8 cellular contexts compared by ENCODE assay signal in the genomic region with DNA sequence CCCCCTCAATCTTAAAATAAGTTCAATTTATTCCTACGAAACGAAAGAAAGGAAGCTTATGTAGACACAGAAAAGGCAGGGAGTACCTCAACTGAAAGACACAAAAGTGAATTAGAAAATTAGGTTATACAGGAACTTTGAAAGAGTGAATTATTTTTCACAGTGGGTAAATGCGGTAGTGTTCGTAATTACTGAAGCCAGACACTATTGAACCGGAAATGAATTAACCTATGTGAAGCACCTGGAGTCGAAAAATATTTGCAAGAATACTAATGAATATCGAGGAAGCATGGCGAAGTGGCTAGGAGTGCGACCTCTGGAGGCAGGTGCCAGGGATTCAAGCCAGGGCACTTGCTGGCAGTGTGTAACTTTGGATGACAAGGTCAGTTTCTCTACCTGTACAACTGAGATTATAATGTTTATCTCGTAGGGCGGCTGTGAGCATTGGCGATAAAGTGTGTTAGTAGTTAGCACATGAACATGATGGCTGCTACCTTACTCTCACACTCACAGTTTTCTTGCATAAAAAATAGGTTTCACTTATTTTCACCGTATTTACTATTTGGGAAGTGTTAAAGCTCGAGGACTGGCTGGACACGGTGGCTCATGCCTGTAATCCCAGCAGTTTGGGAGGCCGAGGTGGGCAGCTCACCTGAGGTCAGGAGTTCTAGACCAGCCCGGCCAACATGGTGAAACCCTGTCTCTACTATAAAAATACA. TPM values are rescaled to one million over a fixed set of nuclear protein-coding genes. Genes with fewer than 3 reads are reported as not detected.
DNase-seq lines count a peak whose midpoint lies in the region; ATAC-seq lines count a peak whose summit lies in the region.

No MANE protein-coding gene starts in this region.

- ATAC-seq in GM19043 (IDR thresholded peaks at IDR 0.05; ENCODE audit: low read depth, unreplicated experiment) (peak; percentile 82), HG03196 (IDR thresholded peaks at IDR 0.05; ENCODE audit: unreplicated experiment) (peak; percentile 94)

- no peak overlapping the region for H4K8ac ChIP-seq in mesenchymal stem cell (ENCODE audit: low read length)

- H3K4me3 Mint-ChIP-seq in activated CD4-positive, alpha-beta memory T cell treated with anti-CD3 and anti-CD28 coated beads for 36 hours, result no peak overlapping the region

- no peaks in the 10 kb centered on the region for H3K9me3 ChIP-seq in effector memory CD4-positive, alpha-beta T cell (ENCODE audit: control insufficient read depth, low read length)
- no peaks in the 10 kb centered on the region for H3K9me3 ChIP-seq in mesenchymal stem cell (ENCODE audit: control insufficient read depth, low read length)

- peak overlapping the region; percentile 86 for H3K9ac ChIP-seq in mesenchymal stem cell (ENCODE audit: low read length)

- H3K23ac ChIP-seq in mesenchymal stem cell (ENCODE audit: low read length in 2 of 2), result no peak overlapping the region

- no peak overlapping the region for H2AFZ ChIP-seq in mesenchymal stem cell (ENCODE audit: low read depth, low read length)

- H3K79me1 ChIP-seq in mesenchymal stem cell (replicated peaks; ENCODE audit: low read length, poor library complexity, severe bottlenecking), result peaks cover 4% of the 10 kb centered on the region

- no peak overlapping the region for H4K91ac ChIP-seq in mesenchymal stem cell (ENCODE audit: low read length)

- DNase-seq in C1 segment of cervical spinal cord (lab: John Stamatoyannopoulos, UW), result peak in 9 of 14 donors; percentile 9 to 57 (median 21)
- peak; percentile 56 to 85 for DNase-seq in NCI-H526 (lab: John Stamatoyannopoulos, UW)
- peak; percentile 84 for DNase-seq in activated CD4-positive, alpha-beta memory T cell treated with anti-CD3 and anti-CD28 coated beads for 36 hours
- DNase-seq in effector memory CD4-positive, alpha-beta T cell, result peak; percentile 40 to 59 (median 55)
- peak; percentile 74 for DNase-seq in mesenchymal stem cell
- peak; percentile 36 to 47 for DNase-seq in stimulated activated CD8-positive, alpha-beta memory T cell treated with anti-CD3 and anti-CD28 coated beads, Interleukin-7, amount 100 ng/mL, for 1 hour (ENCODE audit: low read depth in 2 of 2)

- H3K4ac ChIP-seq in mesenchymal stem cell (ENCODE audit: low read depth in 1 of 2, low read length in 2 of 2), result no peak overlapping the region

- intact Hi-C loops in activated CD4-positive, alpha-beta memory T cell treated with anti-CD3 and anti-CD28 coated beads for 36 hours (cut with micrococcal nuclease), result loop anchor here (1.0 kb wide), 4 partner anchors 15 to 269 kb away; a partner anchor contains a TSS

- no peak overlapping the region for H3K4me3 ChIP-seq in effector memory CD4-positive, alpha-beta T cell (ENCODE audit: insufficient read depth, low read depth, low read length, poor library complexity, severe bottlenecking)
- peak overlapping the region; percentile 87 to 95 for H3K4me3 ChIP-seq in mesenchymal stem cell (ENCODE audit: insufficient read depth in 1 of 2, low read depth in 1 of 2, low read length in 2 of 2)

- no peak overlapping the region for H2AK5ac ChIP-seq in mesenchymal stem cell (ENCODE audit: low read length, severe bottlenecking)

- no peak overlapping the region for H3K27ac Mint-ChIP-seq in activated CD4-positive, alpha-beta memory T cell treated with anti-CD3 and anti-CD28 coated beads for 36 hours

- peaks cover 10% of the 10 kb centered on the region for H3K36me3 Mint-ChIP-seq in activated CD4-positive, alpha-beta memory T cell treated with anti-CD3 and anti-CD28 coated beads for 36 hours

- no peak overlapping the region for H3K14ac ChIP-seq in mesenchymal stem cell (ENCODE audit: low read length in 2 of 2)

- no peak overlapping the region for H2BK15ac ChIP-seq in mesenchymal stem cell (ENCODE audit: low read depth, poor library complexity, severe bottlenecking)

- POLR2A ChIA-PET in activated CD4-positive, alpha-beta memory T cell treated with anti-CD3 and anti-CD28 coated beads for 36 hours (lab: Charles Lee), result interaction anchor here (1.0 to 4.4 kb wide), 4 partner anchors 9 to 36 kb away, joined by 4 to 76 read pairs (median 8); a partner anchor contains a TSS

- peak overlapping the region; percentile 60 for H3K27ac ChIP-seq in effector memory CD4-positive, alpha-beta T cell (ENCODE audit: insufficient read depth, low read length, poor library complexity, severe bottlenecking)
- H3K27ac ChIP-seq in mesenchymal stem cell (ENCODE audit: low read length, poor library complexity, severe bottlenecking), result no peak overlapping the region

- peaks cover 19% of the 10 kb centered on the region for H3K4me1 Mint-ChIP-seq in activated CD4-positive, alpha-beta memory T cell treated with anti-CD3 and anti-CD28 coated beads for 36 hours (ENCODE audit: low read depth)

- no peak overlapping the region for H3K18ac ChIP-seq in mesenchymal stem cell (ENCODE audit: low read depth in 1 of 2, low read length in 2 of 2)

- no peaks in the 10 kb centered on the region for H3K27me3 ChIP-seq in effector memory CD4-positive, alpha-beta T cell (replicated peaks; ENCODE audit: control insufficient read depth, insufficient read depth, low read length, poor library complexity, severe bottlenecking)
- no peaks in the 10 kb centered on the region for H3K27me3 ChIP-seq in mesenchymal stem cell (ENCODE audit: control insufficient read depth in 1 of 2, insufficient read depth in 1 of 2, low read length in 2 of 2)

- no peaks in the 10 kb centered on the region for H3K9me3 Mint-ChIP-seq in activated CD4-positive, alpha-beta memory T cell treated with anti-CD3 and anti-CD28 coated beads for 36 hours

- no peaks in the 10 kb centered on the region for H3K27me3 Mint-ChIP-seq in activated CD4-positive, alpha-beta memory T cell treated with anti-CD3 and anti-CD28 coated beads for 36 hours

- no peak overlapping the region for H2BK120ac ChIP-seq in mesenchymal stem cell (ENCODE audit: low read depth, low read length)

- H3K36me3 ChIP-seq in effector memory CD4-positive, alpha-beta T cell (ENCODE audit: control insufficient read depth, insufficient read depth, low read length), result peaks cover 7% of the 10 kb centered on the region
- H3K36me3 ChIP-seq in mesenchymal stem cell (ENCODE audit: control insufficient read depth in 1 of 2, insufficient read depth in 2 of 2, low read depth in 1 of 2, low read length in 2 of 2), result no peaks in the 10 kb centered on the region

- 25% methylated on average over 13 of the region's 17 CpGs for WGBS in mesenchymal stem cell

- CTCF ChIA-PET in activated CD4-positive, alpha-beta memory T cell treated with anti-CD3 and anti-CD28 coated beads for 36 hours (lab: Charles Lee), result interaction anchor here (0.7 to 3.2 kb wide), 24 partner anchors 10 to 519 kb away, joined by 3 to 39 read pairs (median 6); a partner anchor contains a TSS

- peak overlapping the region; percentile 95 for H3K4me2 ChIP-seq in mesenchymal stem cell (ENCODE audit: low read length, poor library complexity, severe bottlenecking)

- H2BK5ac ChIP-seq in mesenchymal stem cell (ENCODE audit: low read depth, low read length, poor library complexity, severe bottlenecking), result no peak overlapping the region

- H2BK12ac ChIP-seq in mesenchymal stem cell (ENCODE audit: low read length in 2 of 2), result no peak overlapping the region

- H3K4me1 ChIP-seq in effector memory CD4-positive, alpha-beta T cell (ENCODE audit: control insufficient read depth, insufficient read depth, low read length, poor library complexity, severe bottlenecking), result no peaks in the 10 kb centered on the region
- no peaks in the 10 kb centered on the region for H3K4me1 ChIP-seq in mesenchymal stem cell (ENCODE audit: control insufficient read depth, insufficient read depth, low read depth, low read length)

RNA-seq across cellular contexts. Expression of a gene that starts 0.5 kb away (rescaled TPM):
- total RNA-seq in activated CD4-positive, alpha-beta memory T cell treated with anti-CD3 and anti-CD28 coated beads for 36 hours, result 1 to 10 TPM; 4.5 to 5.2 TPM
- polyA plus RNA-seq in mesenchymal stem cell (2013, experiment 1 of 2), result 10.4 TPM
- polyA plus RNA-seq in mesenchymal stem cell (2013, experiment 2 of 2), result 10.8 TPM

RNA-seq across cellular contexts. Expression of a gene that starts 15.4 kb away (rescaled TPM):
- total RNA-seq in activated CD4-positive, alpha-beta memory T cell treated with anti-CD3 and anti-CD28 coated beads for 36 hours, result 1,000 to 10,000 TPM; 1,796 to 1,823 TPM
- polyA plus RNA-seq in mesenchymal stem cell (2013, experiment 1 of 2), result 2,708 TPM
- polyA plus RNA-seq in mesenchymal stem cell (2013, experiment 2 of 2), result 2,617 TPM

RNA-seq across cellular contexts. Expression of a gene that starts 41.3 kb away (rescaled TPM):
- total RNA-seq in activated CD4-positive, alpha-beta memory T cell treated with anti-CD3 and anti-CD28 coated beads for 36 hours, result 1 to 10 TPM; 4.3 to 5.0 TPM
- polyA plus RNA-seq in mesenchymal stem cell (2013, experiment 1 of 2), result 1.4 TPM
- 1.1 TPM for polyA plus RNA-seq in mesenchymal stem cell (2013, experiment 2 of 2)

Comparison
In these comparisons a context has a peak if more than half of its experiments do, and no peak if none do; other contexts are left out.
1. DNase-seq: peak in every context shown above with its lines; median percentile 84 in activated CD4-positive, alpha-beta memory T cell treated with anti-CD3 and anti-CD28 coated beads for 36 hours; 74 in mesenchymal stem cell; 70 in NCI-H526; 55 in effector memory CD4-positive, alpha-beta T cell; 42 in stimulated activated CD8-positive, alpha-beta memory T cell treated with anti-CD3 and anti-CD28 coated beads, Interleukin-7, amount 100 ng/mL, for 1 hour; 21 in C1 segment of cervical spinal cord.